ENCODE assay signal across 1 cellular context in genomic region chr16:30761427-30761927, GRCh38.
A peak's percentile ranks its signal among the peaks of the same experiment; 100 is the strongest.
TF ChIP-seq lines count a peak whose summit lies in the region.

No MANE protein-coding gene starts in this region.

TF ChIP-seq in IMR-90, 13 proteins besides CTCF, POLR2A, EP300 and RAD21:
- no peak for TF ChIP-seq MAFK (IDR thresholded peaks at IDR 0.05; ENCODE audit: low read depth, low read length)
- TF ChIP-seq CHD1 (IDR thresholded peaks at IDR 0.05; ENCODE audit: low read depth, low read length) = no peak
- TF ChIP-seq FOS (IDR thresholded peaks at IDR 0.05; ENCODE audit: low read depth, low read length) = no peak
- TF ChIP-seq ELK1 (IDR thresholded peaks at IDR 0.05; ENCODE audit: borderline replicate concordance, low read depth, low read length) = no peak
- 0 out of 2 replicates have a peak, but pooled peaks have one; percentile 1 for TF ChIP-seq MAZ (IDR thresholded peaks at IDR 0.05; ENCODE audit: borderline replicate concordance, low read depth, low read length)
- peak; percentile 37; the same call in 1 of the 2 replicates for TF ChIP-seq MXI1 (IDR thresholded peaks at IDR 0.05; ENCODE audit: borderline replicate concordance, low read depth, low read length)
- no peak for TF ChIP-seq BHLHE40 (IDR thresholded peaks at IDR 0.05; ENCODE audit: low read depth, low read length)
- TF ChIP-seq CEBPB (IDR thresholded peaks at IDR 0.05; ENCODE audit: low read depth, low read length) = no peak
- no peak for TF ChIP-seq USF2 (IDR thresholded peaks at IDR 0.05; ENCODE audit: low read depth, low read length)
- TF ChIP-seq RFX5 (IDR thresholded peaks at IDR 0.05; ENCODE audit: low read depth, low read length) = no peak
- TF ChIP-seq RCOR1 (IDR thresholded peaks at IDR 0.05; ENCODE audit: insufficient replicate concordance, low read length) = peak; percentile 5
